In the genomic region with DNA sequence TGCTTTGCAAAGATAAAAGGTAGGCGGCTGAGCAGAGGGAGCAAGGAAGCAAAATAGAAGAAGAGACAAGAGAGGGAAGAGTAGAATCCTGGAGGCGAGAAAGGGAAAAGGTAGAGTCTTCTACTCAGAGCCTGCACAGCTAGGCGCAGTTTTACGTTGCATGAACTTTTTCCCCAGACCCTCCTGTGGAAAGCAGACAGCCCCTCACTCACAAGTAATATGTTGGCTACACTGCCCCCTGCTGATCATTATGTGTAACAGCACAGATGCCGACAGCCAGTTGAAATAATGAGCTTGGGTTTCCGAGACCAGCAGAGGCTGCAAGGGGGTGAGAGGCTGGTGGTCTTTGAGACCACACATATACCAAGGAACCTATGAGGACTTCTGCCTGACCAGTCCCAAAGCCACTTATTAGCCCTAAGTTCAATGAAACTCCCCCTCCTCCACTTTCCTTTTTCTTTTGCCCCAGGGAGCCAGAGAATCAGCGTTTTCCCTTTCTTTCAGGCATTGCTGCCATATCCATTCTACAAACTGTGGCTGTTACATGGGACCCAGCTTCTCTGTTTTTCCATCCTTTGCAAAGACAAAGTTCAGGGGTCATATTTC, we compare ENCODE assay signal across 8 cellular contexts. TPM values are rescaled to one million over a fixed set of nuclear protein-coding genes. Genes with fewer than 3 reads are reported as not detected.
DNase-seq lines count a peak whose midpoint lies in the region; ATAC-seq, FAIRE-seq and TF ChIP-seq lines count a peak whose summit lies in the region.
"Had no signal": no experiment of that assay in that cellular context is flagged by ENCODE, and none has a peak within 500 bp of the region (broad histone marks: within the 10 kb centered on the region; RNA-seq: fewer than 3 reads in every experiment).

No MANE protein-coding gene starts in this region.

- no peaks in the 10 kb centered on the region for H3K27me3 ChIP-seq in H1 (replicated peaks in 1 of 4; ENCODE audit: control insufficient read depth in 3 of 4, extremely low read depth in 1 of 4, insufficient read depth in 3 of 4, low read length in 3 of 4)
- H3K27me3 ChIP-seq in neutrophil = peaks cover 12% of the 10 kb centered on the region

- CTCF ChIA-PET in H1 (lab: Charles Lee; ENCODE audit: partially characterized antibody) = interaction anchor here (0.6 to 5.7 kb wide), 42 partner anchors 8 to 508 kb away, joined by 3 to 49 read pairs (median 4); a partner anchor contains a TSS

- H3K4me3 ChIP-seq in H1 (ENCODE audit: extremely low read depth in 1 of 4, insufficient read depth in 2 of 4, low read depth in 3 of 4, low read length in 4 of 4) (no peak overlapping the region), neutrophil (ENCODE audit: low read depth in 1 of 2, low read length in 1 of 2) (no peak overlapping the region)

- no peak for TF ChIP-seq EP300 in H1 (IDR thresholded peaks at IDR 0.05; ENCODE audit: borderline replicate concordance in 1 of 2, low read depth in 2 of 2, low read length in 2 of 2)

- no peaks in the 10 kb centered on the region for H3K79me2 ChIP-seq in H1 (ENCODE audit: control insufficient read depth in 1 of 2, insufficient read depth in 2 of 2, low read length in 2 of 2)

- peak overlapping the region; percentile 24; the same call in 1 of the 2 replicates for H2AFZ ChIP-seq in H1 (ENCODE audit: low read length)

- H4K5ac ChIP-seq in H1 (ENCODE audit: insufficient read length, low read depth, low read length) = no peak overlapping the region

- ATAC-seq in GM19397 (IDR thresholded peaks at IDR 0.05; ENCODE audit: unreplicated experiment) = no peak

- H3K9me3 ChIP-seq in H1 (ENCODE audit: insufficient read depth in 2 of 2, low read depth in 1 of 2, low read length in 1 of 2) (no peaks in the 10 kb centered on the region), neutrophil (no peaks in the 10 kb centered on the region)

- no peak overlapping the region for H3K4ac ChIP-seq in H1 (replicated peaks; ENCODE audit: insufficient read length, low read depth, low read length)

- no peak overlapping the region for H2BK5ac ChIP-seq in H1 (ENCODE audit: low read depth, low read length)

- no peak overlapping the region for H3K9ac ChIP-seq in H1 (replicated peaks in 1 of 4; ENCODE audit: extremely low read depth in 1 of 4, low read depth in 3 of 4, low read length in 3 of 4)

- H4K20me1 ChIP-seq in H1 (replicated peaks in 1 of 2; ENCODE audit: control insufficient read depth in 1 of 2, insufficient read depth in 2 of 2, low read length in 2 of 2) = no peaks in the 10 kb centered on the region

- H4K8ac ChIP-seq in H1 (ENCODE audit: extremely low read depth, insufficient read depth, low read length) = no peak overlapping the region

- no peak overlapping the region for H3K18ac ChIP-seq in H1 (ENCODE audit: extremely low read depth, low read length)

- H2BK120ac ChIP-seq in H1 (replicated peaks; ENCODE audit: low read depth, low read length) = no peak overlapping the region

- no peaks in the 10 kb centered on the region for H3K36me3 ChIP-seq in H1 (ENCODE audit: control insufficient read depth in 2 of 4, insufficient read depth in 4 of 4, low read length in 3 of 4)
- H3K36me3 ChIP-seq in neutrophil = no peaks in the 10 kb centered on the region

- FAIRE-seq in GM19239 (lab: Jason Lieb, UNC) (peak; percentile 79), H1 (lab: Jason Lieb, UNC) (peak; percentile 92)
- FAIRE-seq: TTC549 had no signal

- no peak for TF ChIP-seq POLR2A in H1 (IDR thresholded peaks at IDR 0.05; ENCODE audit: control extremely low read depth in 1 of 2, low read depth in 2 of 2, low read length in 2 of 2)

- no peaks in the 10 kb centered on the region for H3K79me1 ChIP-seq in H1 (ENCODE audit: low read depth, low read length)

- no peak overlapping the region for H3K4me2 ChIP-seq in H1 (ENCODE audit: insufficient read depth in 1 of 2, low read depth in 2 of 2, low read length in 2 of 2)

- TF ChIP-seq CTCF in H1 (IDR thresholded peaks at IDR 0.05; ENCODE audit: control extremely low read depth in 1 of 3, insufficient read depth in 1 of 3, low read depth in 1 of 3, low read length in 3 of 3) = peak; percentile 55 to 92 (median 87)
- TF ChIP-seq CTCF in neutrophil (IDR thresholded peaks at IDR 0.05) = peak; percentile 55

- H4K91ac ChIP-seq in H1 (replicated peaks; ENCODE audit: insufficient read length, low read length) = no peak overlapping the region

- TF ChIP-seq RAD21 in H1 (IDR thresholded peaks at IDR 0.05 in 1 of 2, conservative IDR thresholded peaks at IDR 0.05 in 1 of 2; ENCODE audit: low read depth in 2 of 2, low read length in 2 of 2) = peak; percentile 91 to 95

- no peaks in the 10 kb centered on the region for H3K23me2 ChIP-seq in H1 (ENCODE audit: low read depth, low read length)

- 48% methylated on average over 7 of the region's 7 CpGs; no CpG with 5 or more reads in 1 of the 2 experiments for WGBS in H1 (ENCODE audit: extremely low coverage in 1 of 2, insufficient coverage in 1 of 2, insufficient read length in 1 of 2, insufficient replicate concordance in 2 of 2, low coverage in 1 of 2, low lambda C conversion rate in 2 of 2, missing lambda C conversion rate in 1 of 2), 2 experiments

- H3K4me1 ChIP-seq in H1 (replicated peaks in 1 of 4; ENCODE audit: control insufficient read depth in 3 of 4, insufficient read depth in 4 of 4, low read length in 3 of 4) (peaks cover 0 to 6% (median 0%) of the 10 kb centered on the region in 4 experiments; a peak in 3 of 7 replicates), neutrophil (ENCODE audit: control insufficient read depth in 1 of 2, insufficient read depth in 1 of 2, low read depth in 1 of 2, low read length in 1 of 2) (no peaks in the 10 kb centered on the region)

- H2BK12ac ChIP-seq in H1 (ENCODE audit: low read depth, low read length) = no peak overlapping the region

- H2BK15ac ChIP-seq in H1 (ENCODE audit: low read length) = no peak overlapping the region

- no peak overlapping the region for H2BK20ac ChIP-seq in H1 (ENCODE audit: low read length)

- no peak overlapping the region for H2AK5ac ChIP-seq in H1 (ENCODE audit: low read depth, low read length)

- no peak overlapping the region for H3K27ac ChIP-seq in H1 (ENCODE audit: low read depth, low read length)
- H3K27ac ChIP-seq in neutrophil = no peak overlapping the region

- POLR2A ChIA-PET in H1 (lab: Charles Lee; ENCODE audit: partially characterized antibody) = interaction anchor here (0.8 to 1.2 kb wide), 2 partner anchors 22 to 27 kb away, joined by 3 read pairs; a partner anchor contains a TSS

- DNase-seq in COR-L47 (lab: John Stamatoyannopoulos, UW) (peak; percentile 3), GM19239 (ENCODE audit: insufficient read length, low spot score) (no peak), RPMI8226 (peak; percentile 45), H1 (ENCODE audit: low read depth in 1 of 2, low spot score in 2 of 2) (peak; percentile 15 to 70), GDM1 (lab: John Stamatoyannopoulos, UW) (no peak)

- no peak overlapping the region for H3K56ac ChIP-seq in H1 (replicated peaks; ENCODE audit: insufficient read length, low read depth, low read length)

- no peak overlapping the region for H3K23ac ChIP-seq in H1 (ENCODE audit: insufficient read length)

- H3K14ac ChIP-seq in H1 (ENCODE audit: insufficient read length) = no peak overlapping the region

TF ChIP-seq in H1, 55 proteins besides CTCF, POLR2A, EP300 and RAD21:
- TF ChIP-seq CREB1 (IDR thresholded peaks at IDR 0.05) = peak; percentile 27; the same call in 1 of the 2 replicates
- no peak for TF ChIP-seq SIRT6 (IDR thresholded peaks at IDR 0.05; ENCODE audit: low read length)

RNA-seq across cellular contexts. Expression of a gene that starts 22.5 kb away (rescaled TPM):
- 11.4 and 12.8 TPM in 2 replicates for total RNA-seq in H1 (2021; fragmentation: NEBNext Ultra II Directional; extraction: Animal tissue kit (Norgen Biotek cat#: 25700))
- polyA plus RNA-seq in H1 (2011; rRNA removed) = 5.7 and 8.5 TPM in 2 replicates
- polyA plus RNA-seq in H1 (2011; cell fraction: cytosol; rRNA removed) = 9.0 TPM
- 4.2 TPM for polyA plus RNA-seq in H1 (2011; cell fraction: nucleus; rRNA removed)
- polyA plus RNA-seq in H1 (2012, experiment 1 of 2) = 4.4 to 9.4 TPM (median 7.3 TPM) in 4 replicates
- 1.9 TPM for polyA plus RNA-seq in H1 (2012, experiment 2 of 2)
- 8.9 TPM for polyA plus RNA-seq in H1 (2013, experiment 1 of 2)
- 7.7 TPM for polyA plus RNA-seq in H1 (2013, experiment 2 of 2)
- 11.4 and 14.5 TPM in 2 replicates for polyA minus RNA-seq in H1 (2011; rRNA and poly(A)+ RNA removed)
- polyA minus RNA-seq in H1 (2011; cell fraction: cytosol; rRNA and poly(A)+ RNA removed) = 7.3 TPM
- 13.6 TPM for polyA minus RNA-seq in H1 (2011; cell fraction: nucleus; rRNA and poly(A)+ RNA removed)

RNA-seq across cellular contexts. Expression of a gene that starts 46.9 kb away (rescaled TPM):
- 1.9 and 2.7 TPM in 2 replicates for total RNA-seq in H1 (2021; fragmentation: NEBNext Ultra II Directional; extraction: Animal tissue kit (Norgen Biotek cat#: 25700))
- 2.6 and 3.3 TPM in 2 replicates for polyA plus RNA-seq in H1 (2011; rRNA removed)
- polyA plus RNA-seq in H1 (2011; cell fraction: cytosol; rRNA removed) = 2.9 TPM
- 2.2 TPM for polyA plus RNA-seq in H1 (2011; cell fraction: nucleus; rRNA removed)
- polyA plus RNA-seq in H1 (2012, experiment 1 of 2) = 2.5 to 3.9 TPM (median 3.6 TPM) in 4 replicates
- 3.7 TPM for polyA plus RNA-seq in H1 (2012, experiment 2 of 2)
- 3.5 TPM for polyA plus RNA-seq in H1 (2013, experiment 1 of 2)
- 2.7 TPM for polyA plus RNA-seq in H1 (2013, experiment 2 of 2)
- polyA minus RNA-seq in H1 (2011; rRNA and poly(A)+ RNA removed) = 2.3 and 2.5 TPM in 2 replicates
- not detected for polyA minus RNA-seq in H1 (2011; cell fraction: cytosol; rRNA and poly(A)+ RNA removed)
- polyA minus RNA-seq in H1 (2011; cell fraction: nucleus; rRNA and poly(A)+ RNA removed) = 0.50 TPM

Comparison
In these comparisons a context has a peak if more than half of its experiments do, and no peak if none do; other contexts are left out.
1. DNase-seq: peak in COR-L47 (single experiment), RPMI8226 (single experiment) and H1 (2 of 2); none in GM19239 (single experiment) and GDM1 (single experiment).